1 cellular context compared by ENCODE assay signal in genomic region chr1:22972063-22972405, GRCh38.
TF ChIP-seq lines count a peak whose summit lies in the region.

No MANE protein-coding gene starts in this region.

TF ChIP-seq in HepG2, 621 proteins besides CTCF, POLR2A, EP300 and RAD21:
- TF ChIP-seq MTA3 (CRISPR knock-in tag; IDR thresholded peaks at IDR 0.05) = no peak
- peak; percentile 82 for TF ChIP-seq CREB1 (IDR thresholded peaks at IDR 0.05)
- no peak for TF ChIP-seq CREB1 (CRISPR knock-in tag; IDR thresholded peaks at IDR 0.05)
